14 cellular contexts compared by ENCODE assay signal in genomic region chr6:150208606-150209352, GRCh38.
DNase-seq lines count a peak whose midpoint lies in the region; ATAC-seq and TF ChIP-seq lines count a peak whose summit lies in the region.
"Had no signal": no experiment of that assay in that cellular context is flagged by ENCODE, and none has a peak within 500 bp of the region (broad histone marks: within the 10 kb centered on the region; RNA-seq: fewer than 3 reads in every experiment).

No MANE protein-coding gene starts in this region.

- H3K4me3 ChIP-seq in epithelial cell of esophagus (ENCODE audit: low read length): no peak overlapping the region
- H3K4me3 ChIP-seq: stomach, uterus had no signal

- no peak for TF ChIP-seq CTCF in epithelial cell of esophagus (IDR thresholded peaks at IDR 0.05; ENCODE audit: insufficient read depth, low read depth, low read length, missing control alignments)

- intact Hi-C loops in left ventricle myocardium superior (cut with micrococcal nuclease): no loop called here
- intact Hi-C loops in Right ventricle myocardium inferior (cut with DNase I): no loop called here

- peak; percentile 41 for ATAC-seq in left ventricle myocardium superior
- ATAC-seq in Right ventricle myocardium inferior: no peak
- ATAC-seq in GM19463 (IDR thresholded peaks at IDR 0.05; ENCODE audit: unreplicated experiment): no peak
- ATAC-seq in HG03460 (IDR thresholded peaks at IDR 0.05; ENCODE audit: unreplicated experiment): no peak
- ATAC-seq: activated CD8-positive, alpha-beta T cell treated with anti-CD3 and anti-CD28 coated beads, Interleukin-2, amount 10 ng/mL, durations not matched to agents 7 days and 5 days had no signal

- DNase-seq in left ventricle myocardium superior: no peak
- no peak for DNase-seq in Right ventricle myocardium inferior (ENCODE audit: missing footprints)
- peak; percentile 69 for DNase-seq in NCI-H345 treated with DMSO at 0.1 percent for 48 hours (lab: John Stamatoyannopoulos, UW; ENCODE audit: unreplicated experiment)
- peak; percentile 37 for DNase-seq in epithelial cell of esophagus (ENCODE audit: low read depth)
- no peak for DNase-seq in mesenteric fat pad (ENCODE audit: low spot score)
- DNase-seq in NCI-H128 (lab: John Stamatoyannopoulos, UW; ENCODE audit: unreplicated experiment): no peak
- DNase-seq: activated CD8-positive, alpha-beta T cell treated with anti-CD3 and anti-CD28 coated beads, Interleukin-2, amount 10 ng/mL, durations not matched to agents 7 days and 5 days; anterior cingulate cortex; NCI-H2107; nucleus accumbens; stomach; uterus had no signal

Comparison
In these comparisons a context has a peak if more than half of its experiments do, and no peak if none do; other contexts are left out.
1. DNase-seq: peak in NCI-H345 treated with DMSO at 0.1 percent for 48 hours (single experiment) and epithelial cell of esophagus (single experiment); none in left ventricle myocardium superior (single experiment), Right ventricle myocardium inferior (single experiment), mesenteric fat pad (single experiment) and NCI-H128 (single experiment).